ENCODE assay signal across 33 cellular contexts in genomic region chr9:15282567-15282966, GRCh38.
"Had no signal": no experiment of that assay in that cellular context is flagged by ENCODE, and none has a peak within 500 bp of the region (broad histone marks: within the 10 kb centered on the region; RNA-seq: fewer than 3 reads in every experiment).

No MANE protein-coding gene starts in this region.

- H3K4me3 ChIP-seq: adrenal gland, body of pancreas, colonic mucosa, esophagus squamous epithelium, gastroesophageal sphincter, heart right ventricle had no signal

- H3K9me3 ChIP-seq: adrenal gland, body of pancreas, colonic mucosa, esophagus squamous epithelium, gastroesophageal sphincter, heart right ventricle had no signal

- DNase-seq: activated CD4-positive, alpha-beta memory T cell treated with anti-CD3 and anti-CD28 coated beads, Interleukin-2, amount 10 ng/mL, durations not matched to agents 7 days and 5 days; activated CD4-positive, alpha-beta T cell treated with anti-CD3 and anti-CD28 coated beads for 1 hour; activated CD4-positive, alpha-beta T cell treated with anti-CD3 and anti-CD28 coated beads for 4 hours; activated CD4-positive, alpha-beta T cell treated with anti-CD3 and anti-CD28 coated beads, Interleukin-2, amount 10 ng/mL, durations not matched to agents 7 days and 5 days; activated CD4-positive, alpha-beta T cell treated with anti-CD3 and anti-CD28 coated beads, Interleukin-2, amount 50 U/mL, for 4 hours; activated CD8-positive, alpha-beta memory T cell treated with anti-CD3 and anti-CD28 coated beads, Interleukin-2, amount 50 U/mL, for 48 hours; activated gamma-delta T cell; activated naive CD4-positive, alpha-beta T cell; activated naive CD4-positive, alpha-beta T cell treated with anti-CD3 and anti-CD28 coated beads, Interleukin-2, amount 10 ng/mL, durations not matched to agents 7 days and 5 days; activated naive CD8-positive, alpha-beta T cell treated with anti-CD3 and anti-CD28 coated beads for 36 hours; activated naive CD8-positive, alpha-beta T cell treated with anti-CD3 and anti-CD28 coated beads, Interleukin-2, amount 50 U/mL, for 24 hours; activated T-cell treated with anti-CD3 and anti-CD28 coated beads for 4 hours; activated T-cell treated with anti-CD3 and anti-CD28 coated beads, Interleukin-2, amount 50 U/mL, for 24 hours; activated T-cell treated with anti-CD3 and anti-CD28 coated beads, Interleukin-2, amount 50 U/mL, for 72 hours; adrenal gland; amygdala; aorta; body of pancreas; caudate nucleus; cerebellar nuclear complex; colonic mucosa; effector CD8-positive, alpha-beta T cell; esophagus squamous epithelium; foreskin melanocyte; heart right ventricle; T-helper 1 cell; T-helper 2 cell had no signal

- FAIRE-seq: endometrium, endothelial cell of umbilical vein had no signal

- H3K4me1 ChIP-seq: esophagus squamous epithelium, heart right ventricle had no signal

- H3K9me3 Mint-ChIP-seq: activated naive CD8-positive, alpha-beta T cell treated with anti-CD3 and anti-CD28 coated beads for 36 hours; activated naive CD8-positive, alpha-beta T cell treated with anti-CD3 and anti-CD28 coated beads, Interleukin-2, amount 50 U/mL, for 24 hours; activated T-cell treated with anti-CD3 and anti-CD28 coated beads, Interleukin-2, amount 50 U/mL, for 72 hours had no signal

- ATAC-seq: activated naive CD8-positive, alpha-beta T cell treated with anti-CD3 and anti-CD28 coated beads, Interleukin-2, amount 50 U/mL, for 24 hours; activated T-cell treated with anti-CD3 and anti-CD28 coated beads, Interleukin-2, amount 50 U/mL, for 72 hours; body of pancreas; gastroesophageal sphincter; heart right ventricle; WTC11 had no signal

- H3K27me3 Mint-ChIP-seq: activated CD4-positive, alpha-beta memory T cell treated with anti-CD3 and anti-CD28 coated beads, Interleukin-2, amount 10 ng/mL, durations not matched to agents 7 days and 5 days; activated CD4-positive, alpha-beta T cell treated with anti-CD3 and anti-CD28 coated beads, Interleukin-2, amount 10 ng/mL, durations not matched to agents 7 days and 5 days; activated naive CD4-positive, alpha-beta T cell treated with anti-CD3 and anti-CD28 coated beads, Interleukin-2, amount 10 ng/mL, durations not matched to agents 7 days and 5 days; activated naive CD8-positive, alpha-beta T cell treated with anti-CD3 and anti-CD28 coated beads for 36 hours; activated naive CD8-positive, alpha-beta T cell treated with anti-CD3 and anti-CD28 coated beads, Interleukin-2, amount 50 U/mL, for 24 hours; activated T-cell treated with anti-CD3 and anti-CD28 coated beads, Interleukin-2, amount 50 U/mL, for 24 hours had no signal

- H3K27me3 ChIP-seq: adrenal gland, body of pancreas, colonic mucosa, esophagus squamous epithelium, gastroesophageal sphincter, heart right ventricle had no signal

- H3K36me3 ChIP-seq: adrenal gland, colonic mucosa, esophagus squamous epithelium, gastroesophageal sphincter, heart right ventricle had no signal

- H3K27ac ChIP-seq: adrenal gland, body of pancreas, colonic mucosa, epithelial cell of prostate, esophagus squamous epithelium, gastroesophageal sphincter, heart right ventricle, VCaP had no signal

- H3K4me3 Mint-ChIP-seq: activated CD4-positive, alpha-beta memory T cell treated with anti-CD3 and anti-CD28 coated beads, Interleukin-2, amount 10 ng/mL, durations not matched to agents 7 days and 5 days; activated CD4-positive, alpha-beta T cell treated with anti-CD3 and anti-CD28 coated beads, Interleukin-2, amount 10 ng/mL, durations not matched to agents 7 days and 5 days; activated naive CD4-positive, alpha-beta T cell treated with anti-CD3 and anti-CD28 coated beads, Interleukin-2, amount 10 ng/mL, durations not matched to agents 7 days and 5 days; activated naive CD8-positive, alpha-beta T cell treated with anti-CD3 and anti-CD28 coated beads for 36 hours; activated naive CD8-positive, alpha-beta T cell treated with anti-CD3 and anti-CD28 coated beads, Interleukin-2, amount 50 U/mL, for 24 hours; activated T-cell treated with anti-CD3 and anti-CD28 coated beads, Interleukin-2, amount 50 U/mL, for 24 hours; activated T-cell treated with anti-CD3 and anti-CD28 coated beads, Interleukin-2, amount 50 U/mL, for 72 hours; WTC11 had no signal

- H3K27ac Mint-ChIP-seq: activated CD4-positive, alpha-beta memory T cell treated with anti-CD3 and anti-CD28 coated beads, Interleukin-2, amount 10 ng/mL, durations not matched to agents 7 days and 5 days; activated CD4-positive, alpha-beta T cell treated with anti-CD3 and anti-CD28 coated beads, Interleukin-2, amount 10 ng/mL, durations not matched to agents 7 days and 5 days; activated naive CD4-positive, alpha-beta T cell treated with anti-CD3 and anti-CD28 coated beads, Interleukin-2, amount 10 ng/mL, durations not matched to agents 7 days and 5 days; activated naive CD8-positive, alpha-beta T cell treated with anti-CD3 and anti-CD28 coated beads for 36 hours; activated naive CD8-positive, alpha-beta T cell treated with anti-CD3 and anti-CD28 coated beads, Interleukin-2, amount 50 U/mL, for 24 hours; activated T-cell treated with anti-CD3 and anti-CD28 coated beads, Interleukin-2, amount 50 U/mL, for 24 hours; activated T-cell treated with anti-CD3 and anti-CD28 coated beads, Interleukin-2, amount 50 U/mL, for 72 hours; WTC11 had no signal
